In genomic region chr4:105474110-105474518, GRCh38 we compare ENCODE assay signal across 8 cellular contexts. TPM values are rescaled to one million over a fixed set of nuclear protein-coding genes. Genes with fewer than 3 reads are reported as not detected.
DNase-seq lines count a peak whose midpoint lies in the region; ATAC-seq, FAIRE-seq and TF ChIP-seq lines count a peak whose summit lies in the region.

No MANE protein-coding gene starts in this region.

- no peak overlapping the region for H3K27ac ChIP-seq in HUES48 (ENCODE audit: low read depth, low read length)
- H3K27ac ChIP-seq in astrocyte (ENCODE audit: low read depth, low read length) = no peak overlapping the region
- peak overlapping the region; percentile 96 for H3K27ac ChIP-seq in skeletal muscle tissue (ENCODE audit: low read depth, low read length)

- peak; percentile 23 for ATAC-seq in GM18508 (IDR thresholded peaks at IDR 0.05; ENCODE audit: insufficient read depth, unreplicated experiment)

- peak overlapping the region; percentile 84 for H2AFZ ChIP-seq in astrocyte (ENCODE audit: low read depth, low read length)

- no peaks in the 10 kb centered on the region for H3K36me3 Mint-ChIP-seq in astrocyte (ENCODE audit: low read depth, unreplicated experiment)

- H3K9me3 ChIP-seq in HUES48 (ENCODE audit: control insufficient read depth, insufficient read depth, low read length) (no peaks in the 10 kb centered on the region), astrocyte (ENCODE audit: insufficient read depth, low read depth, low read length) (no peaks in the 10 kb centered on the region), skeletal muscle tissue (ENCODE audit: control insufficient read depth in 3 of 3, low read length in 3 of 3) (no peaks in the 10 kb centered on the region)

- no peak for FAIRE-seq in astrocyte (lab: Jason Lieb, UNC)

- peak; percentile 55 for TF ChIP-seq CTCF in astrocyte (IDR thresholded peaks at IDR 0.05; ENCODE audit: insufficient read depth, low read depth, low read length)

- DNase-seq in AG20443 (ENCODE audit: low spot score) = peak; percentile 97
- no peak for DNase-seq in astrocyte (ENCODE audit: low read depth)
- DNase-seq in iPS DF 19.7 (ENCODE audit: low read depth, low spot score) = peak; percentile 48
- DNase-seq in NCI-H1417 (lab: John Stamatoyannopoulos, UW) = no peak
- no peak for DNase-seq in islet precursor cell

- peak overlapping the region; percentile 9 for H3K27ac Mint-ChIP-seq in astrocyte (ENCODE audit: unreplicated experiment)

- no peaks in the 10 kb centered on the region for H3K9me3 Mint-ChIP-seq in astrocyte (ENCODE audit: unreplicated experiment)

- peaks cover 13% of the 10 kb centered on the region for H3K4me1 Mint-ChIP-seq in astrocyte (ENCODE audit: low read depth, unreplicated experiment)

- peaks cover 10% of the 10 kb centered on the region; the same call in 1 of the 2 replicates for H3K27me3 ChIP-seq in HUES48 (ENCODE audit: control insufficient read depth, insufficient read depth, low read length)
- no peaks in the 10 kb centered on the region for H3K27me3 ChIP-seq in astrocyte (ENCODE audit: insufficient read depth, low read length)
- no peaks in the 10 kb centered on the region for H3K27me3 ChIP-seq in skeletal muscle tissue (ENCODE audit: control insufficient read depth in 3 of 3, insufficient read depth in 3 of 3, low read length in 3 of 3)

- H3K27me3 Mint-ChIP-seq in astrocyte (ENCODE audit: low read depth, unreplicated experiment) = no peaks in the 10 kb centered on the region

- H3K9ac ChIP-seq in HUES48 (ENCODE audit: low read depth, low read length) = no peak overlapping the region
- peak overlapping the region; percentile 93 for H3K9ac ChIP-seq in astrocyte (ENCODE audit: low read length)
- peak overlapping the region in 2 of 3 donors; percentile 95 for H3K9ac ChIP-seq in skeletal muscle tissue (ENCODE audit: low read depth in 1 of 3, low read length in 3 of 3)

- peaks cover 24% of the 10 kb centered on the region for H4K20me1 ChIP-seq in astrocyte (ENCODE audit: insufficient read depth, low read length)

- peaks cover 39% of the 10 kb centered on the region for H3K79me2 ChIP-seq in astrocyte (ENCODE audit: insufficient read depth, low read length)

- peaks cover 13% of the 10 kb centered on the region; the same call in 1 of the 2 replicates for H3K4me1 ChIP-seq in HUES48 (ENCODE audit: control insufficient read depth, insufficient read depth, low read length)
- peaks cover 11% of the 10 kb centered on the region for H3K4me1 ChIP-seq in astrocyte (ENCODE audit: insufficient read depth, low read length)
- peaks cover 16 to 26% (median 22%) of the 10 kb centered on the region in 3 donors for H3K4me1 ChIP-seq in skeletal muscle tissue (ENCODE audit: control insufficient read depth in 3 of 3, insufficient read depth in 3 of 3, low read length in 3 of 3)

- peaks cover 14% of the 10 kb centered on the region for H3K36me3 ChIP-seq in HUES48 (ENCODE audit: control insufficient read depth, insufficient read depth, low read length)
- H3K36me3 ChIP-seq in astrocyte (ENCODE audit: insufficient read depth, low read length) = peaks cover 3% of the 10 kb centered on the region
- no peaks in the 10 kb centered on the region for H3K36me3 ChIP-seq in skeletal muscle tissue (ENCODE audit: control insufficient read depth in 3 of 3, insufficient read depth in 3 of 3, low read length in 3 of 3)

- peak overlapping the region; percentile 98 for H3K4me3 Mint-ChIP-seq in astrocyte (ENCODE audit: unreplicated experiment)

- peak overlapping the region; percentile 95 for H3K4me2 ChIP-seq in astrocyte (ENCODE audit: low read length)

- H3K4me3 ChIP-seq in HUES48 (ENCODE audit: low read depth, low read length) = peak overlapping the region; percentile 93
- H3K4me3 ChIP-seq in astrocyte (ENCODE audit: insufficient read depth, low read depth, low read length) = peak overlapping the region; percentile 73
- H3K4me3 ChIP-seq in skeletal muscle tissue (ENCODE audit: low read length in 3 of 3) = peak overlapping the region; percentile 80 to 92 (median 86)

RNA-seq across cellular contexts. Expression of gene PPA2, which starts 0.3 kb away (rescaled TPM):
- total RNA-seq in astrocyte (47.0 and 52.3 TPM in 2 replicates), skeletal muscle tissue (72.0 TPM)

Comparison
In these comparisons a context has a peak if more than half of its experiments do, and no peak if none do; other contexts are left out.
1. DNase-seq: peak in AG20443 (single experiment) and iPS DF 19.7 (single experiment); none in astrocyte (single experiment), NCI-H1417 (0 of 3) and islet precursor cell (single experiment).
2. Peak in every context shown above with its lines, with median percentiles within 50 percentile points of each other: H3K4me3 ChIP-seq.